Comparison of ENCODE assay signal across 1 cellular context in the genomic region with DNA sequence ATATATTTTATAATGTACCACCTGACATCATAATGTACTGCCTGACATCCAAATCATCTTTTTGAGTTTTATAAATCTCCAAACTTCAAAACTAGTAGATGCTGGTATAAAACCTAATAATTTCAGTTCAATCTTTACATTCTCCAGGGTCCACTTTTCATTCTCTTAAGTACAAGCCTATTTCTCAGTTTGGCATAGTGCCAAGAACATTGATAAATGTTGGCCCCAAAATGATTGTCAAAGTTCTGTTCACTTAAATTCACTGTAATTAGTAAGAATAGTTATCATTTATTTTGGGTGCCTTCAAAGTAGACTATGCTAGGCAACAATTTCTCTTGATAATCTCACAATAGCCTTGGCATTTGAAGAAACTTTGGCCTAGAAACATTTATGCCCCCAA.
TF ChIP-seq lines count a peak whose summit lies in the region.

No MANE protein-coding gene starts in this region.

TF ChIP-seq in HEK293, 187 proteins besides CTCF, POLR2A, EP300 and RAD21 (continued from another document):
- TF ChIP-seq ZBTB44 (tag by site-specific recombination; IDR thresholded peaks at IDR 0.05) (peak; percentile 64), ZNF335 (tag by site-specific recombination; conservative IDR thresholded peaks at IDR 0.05) (no peak; the same call in 1 of the 2 replicates), ZNF426 (tag by site-specific recombination; IDR thresholded peaks at IDR 0.05) (no peak), ZNF184 (tag by site-specific recombination; IDR thresholded peaks at IDR 0.05) (peak; percentile 71; the same call in 1 of the 2 replicates), ZNF37A (tag by site-specific recombination; IDR thresholded peaks at IDR 0.05) (peak; percentile 60; the same call in 1 of the 2 replicates), ZNF341 (tag by site-specific recombination; IDR thresholded peaks at IDR 0.05; ENCODE audit: low read depth) (no peak), KLF10 (tag by site-specific recombination; IDR thresholded peaks at IDR 0.05) (peak; percentile 55; the same call in 1 of the 2 replicates), ZNF561 (tag by site-specific recombination; IDR thresholded peaks at IDR 0.05; ENCODE audit: borderline replicate concordance) (0 out of 2 replicates have a peak, but pooled peaks have one; percentile 28)
